14 cellular contexts compared by ENCODE assay signal in genomic region chr3:156516951-156517350, GRCh38. TPM values are rescaled to one million over a fixed set of nuclear protein-coding genes. Genes with fewer than 3 reads are reported as not detected.
DNase-seq lines count a peak whose midpoint lies in the region; ATAC-seq and TF ChIP-seq lines count a peak whose summit lies in the region.
"Had no signal": no experiment of that assay in that cellular context is flagged by ENCODE, and none has a peak within 500 bp of the region (broad histone marks: within the 10 kb centered on the region; RNA-seq: fewer than 3 reads in every experiment).

No MANE protein-coding gene starts in this region.

- no peaks in the 10 kb centered on the region for H3K9me3 ChIP-seq in left ventricle myocardium inferior (replicated peaks)
- H3K9me3 ChIP-seq in body of pancreas: no peaks in the 10 kb centered on the region
- H3K9me3 ChIP-seq in mesenchymal stem cell (ENCODE audit: control insufficient read depth, low read length): no peaks in the 10 kb centered on the region
- H3K9me3 ChIP-seq in upper lobe of right lung: no peaks in the 10 kb centered on the region
- H3K9me3 ChIP-seq in MM.1S (replicated peaks; ENCODE audit: insufficient read depth, low read length): no peaks in the 10 kb centered on the region
- H3K9me3 ChIP-seq in Caco-2: no peaks in the 10 kb centered on the region
- H3K9me3 ChIP-seq: A549, SJCRH30 had no signal

- H4K91ac ChIP-seq in mesenchymal stem cell (ENCODE audit: low read length): no peak overlapping the region

- no peak overlapping the region for H3K27ac Mint-ChIP-seq in Caco-2 (ENCODE audit: unreplicated experiment)

- H2BK12ac ChIP-seq in mesenchymal stem cell (ENCODE audit: low read length in 2 of 2): no peak overlapping the region

- H2AK5ac ChIP-seq in mesenchymal stem cell (ENCODE audit: low read length, severe bottlenecking): no peak overlapping the region

- no peaks in the 10 kb centered on the region for H3K36me3 Mint-ChIP-seq in Caco-2 (ENCODE audit: insufficient read depth, unreplicated experiment)

- TF ChIP-seq CTCF in left ventricle myocardium inferior (IDR thresholded peaks at IDR 0.05; ENCODE audit: borderline replicate concordance): no peak
- TF ChIP-seq CTCF in body of pancreas (IDR thresholded peaks at IDR 0.05): no peak
- no peak for TF ChIP-seq CTCF in upper lobe of right lung (IDR thresholded peaks at IDR 0.05)
- no peak for TF ChIP-seq CTCF in MM.1S (IDR thresholded peaks at IDR 0.05; ENCODE audit: low read length)
- no peak for TF ChIP-seq CTCF in Caco-2 (IDR thresholded peaks at IDR 0.05; ENCODE audit: insufficient read depth in 1 of 2, low read depth in 1 of 2, low read length in 1 of 2, severe bottlenecking in 1 of 2, unreplicated experiment in 1 of 2)

- H3K23ac ChIP-seq in mesenchymal stem cell (ENCODE audit: low read length in 2 of 2): no peak overlapping the region

- peak overlapping the region; percentile 34 for H3K27ac ChIP-seq in left ventricle myocardium inferior (replicated peaks)
- no peak overlapping the region for H3K27ac ChIP-seq in body of pancreas
- H3K27ac ChIP-seq in mesenchymal stem cell (ENCODE audit: low read length, poor library complexity, severe bottlenecking): no peak overlapping the region
- no peak overlapping the region for H3K27ac ChIP-seq in upper lobe of right lung
- H3K27ac ChIP-seq in MM.1S (ENCODE audit: low read length): no peak overlapping the region
- H3K27ac ChIP-seq: A549, C4-2B, SJCRH30 had no signal

- H2BK5ac ChIP-seq in mesenchymal stem cell (ENCODE audit: low read depth, low read length, poor library complexity, severe bottlenecking): no peak overlapping the region

- CTCF ChIA-PET in Caco-2 (lab: Charles Lee): no interaction called here

- H3K4ac ChIP-seq in mesenchymal stem cell (ENCODE audit: low read depth in 1 of 2, low read length in 2 of 2): no peak overlapping the region

- H3F3A ChIP-seq in MM.1S (ENCODE audit: insufficient read depth, low read length): no peaks in the 10 kb centered on the region

- H3K27me3 Mint-ChIP-seq in Caco-2 (ENCODE audit: insufficient read depth, unreplicated experiment): peaks cover 10% of the 10 kb centered on the region

- H3K9me2 ChIP-seq in MM.1S (replicated peaks; ENCODE audit: insufficient read depth, low read length): no peaks in the 10 kb centered on the region

- no peaks in the 10 kb centered on the region for H3K79me2 ChIP-seq in MM.1S (ENCODE audit: low read length)

- H3K9me3 Mint-ChIP-seq in Caco-2 (ENCODE audit: unreplicated experiment): no peaks in the 10 kb centered on the region

- no peaks in the 10 kb centered on the region for H3K4me1 Mint-ChIP-seq in Caco-2 (ENCODE audit: low read depth, unreplicated experiment)

- H2BK15ac ChIP-seq in mesenchymal stem cell (ENCODE audit: low read depth, poor library complexity, severe bottlenecking): no peak overlapping the region

- TF ChIP-seq POLR2A in body of pancreas (IDR thresholded peaks at IDR 0.05): no peak

- no peaks in the 10 kb centered on the region for H4K20me1 ChIP-seq in MM.1S (ENCODE audit: insufficient read depth, low read length)

- H3K9ac ChIP-seq in mesenchymal stem cell (ENCODE audit: low read length) (peak overlapping the region; percentile 33), MM.1S (ENCODE audit: low read length) (no peak overlapping the region)

- POLR2A ChIA-PET in Caco-2 (lab: Charles Lee): no interaction called here

- peaks cover 9% of the 10 kb centered on the region for H3K4me1 ChIP-seq in left ventricle myocardium inferior
- no peaks in the 10 kb centered on the region for H3K4me1 ChIP-seq in body of pancreas
- peaks cover 2% of the 10 kb centered on the region for H3K4me1 ChIP-seq in mesenchymal stem cell (ENCODE audit: control insufficient read depth, insufficient read depth, low read depth, low read length)
- no peaks in the 10 kb centered on the region for H3K4me1 ChIP-seq in upper lobe of right lung
- 0 out of 2 replicates have a peak, but pooled peaks cover 4% of the 10 kb centered on the region for H3K4me1 ChIP-seq in MM.1S (ENCODE audit: low read length)
- H3K4me1 ChIP-seq in Caco-2: 0 out of 2 replicates have a peak, but pooled peaks cover 5% of the 10 kb centered on the region
- H3K4me1 ChIP-seq: SJCRH30 had no signal

- BruUV-seq in Caco-2 (replicated peaks; lab: Mats Ljungman, UMichigan): no TSS peak

- DNase-seq in left ventricle myocardium inferior: no peak
- DNase-seq in cardiac septum (ENCODE audit: low spot score): no peak
- no peak for DNase-seq in body of pancreas
- DNase-seq in mesenchymal stem cell: no peak
- no peak for DNase-seq in upper lobe of right lung
- DNase-seq in activated CD4-positive, alpha-beta T cell treated with anti-CD3 and anti-CD28 coated beads for 4 hours: no peak
- no peak for DNase-seq in MM.1S
- no peak for DNase-seq in Caco-2
- DNase-seq: COR-L47, H7, Karpas-422, SJCRH30 had no signal

- no peaks in the 10 kb centered on the region for H3K27me3 ChIP-seq in left ventricle myocardium inferior (ENCODE audit: low read depth)
- no peaks in the 10 kb centered on the region for H3K27me3 ChIP-seq in body of pancreas
- no peaks in the 10 kb centered on the region for H3K27me3 ChIP-seq in mesenchymal stem cell (ENCODE audit: control insufficient read depth in 1 of 2, insufficient read depth in 1 of 2, low read length in 2 of 2)
- no peaks in the 10 kb centered on the region for H3K27me3 ChIP-seq in upper lobe of right lung
- H3K27me3 ChIP-seq in MM.1S (replicated peaks; ENCODE audit: insufficient read depth, low read length): no peaks in the 10 kb centered on the region
- no peaks in the 10 kb centered on the region for H3K27me3 ChIP-seq in Caco-2 (replicated peaks; ENCODE audit: control insufficient read depth, insufficient read depth, low read length)
- H3K27me3 ChIP-seq: SJCRH30 had no signal

- H3K18ac ChIP-seq in mesenchymal stem cell (ENCODE audit: low read depth in 1 of 2, low read length in 2 of 2): no peak overlapping the region

- H4K8ac ChIP-seq in mesenchymal stem cell (ENCODE audit: low read length): no peak overlapping the region

- H2BK120ac ChIP-seq in mesenchymal stem cell (ENCODE audit: low read depth, low read length): no peak overlapping the region

- H3K36me3 ChIP-seq in left ventricle myocardium inferior (no peaks in the 10 kb centered on the region), body of pancreas (replicated peaks in 1 of 2; ENCODE audit: insufficient read depth in 1 of 2, low read depth in 2 of 2) (no peaks in the 10 kb centered on the region), mesenchymal stem cell (ENCODE audit: control insufficient read depth in 1 of 2, insufficient read depth in 2 of 2, low read depth in 1 of 2, low read length in 2 of 2) (no peaks in the 10 kb centered on the region), upper lobe of right lung (no peaks in the 10 kb centered on the region), MM.1S (replicated peaks; ENCODE audit: insufficient read depth, low read length) (no peaks in the 10 kb centered on the region), Caco-2 (ENCODE audit: control insufficient read depth, insufficient read depth, low read length) (no peaks in the 10 kb centered on the region)
- H3K36me3 ChIP-seq: SJCRH30 had no signal

- H3K4me2 ChIP-seq in mesenchymal stem cell (ENCODE audit: low read length, poor library complexity, severe bottlenecking) (no peak overlapping the region), MM.1S (ENCODE audit: low read depth, low read length) (no peak overlapping the region)
- H3K4me2 ChIP-seq: A549 had no signal

- H3K4me3 ChIP-seq in left ventricle myocardium inferior: no peak overlapping the region
- no peak overlapping the region for H3K4me3 ChIP-seq in body of pancreas
- H3K4me3 ChIP-seq in mesenchymal stem cell (ENCODE audit: insufficient read depth in 1 of 2, low read depth in 1 of 2, low read length in 2 of 2): no peak overlapping the region
- no peak overlapping the region for H3K4me3 ChIP-seq in upper lobe of right lung
- no peak overlapping the region for H3K4me3 ChIP-seq in MM.1S (ENCODE audit: low read length)
- no peak overlapping the region for H3K4me3 ChIP-seq in Caco-2 (ENCODE audit: low read depth, low read length)
- H3K4me3 ChIP-seq: A549, SJCRH30 had no signal

- ATAC-seq in body of pancreas (peak; percentile 30), upper lobe of right lung (peak; percentile 73)
- ATAC-seq: A549 had no signal

- H3K14ac ChIP-seq in mesenchymal stem cell (ENCODE audit: low read length in 2 of 2): no peak overlapping the region

- no peak overlapping the region for H3K4me3 Mint-ChIP-seq in Caco-2 (ENCODE audit: unreplicated experiment)

- WGBS in body of pancreas, 2 donors: 61 to 66% methylated on average over 1 of the region's 1 CpG
- WGBS in mesenchymal stem cell: 46% methylated on average over 1 of the region's 1 CpG

- no peaks in the 10 kb centered on the region for H3K79me1 ChIP-seq in mesenchymal stem cell (replicated peaks; ENCODE audit: low read length, poor library complexity, severe bottlenecking)

- intact Hi-C loops in left ventricle myocardium inferior (cut with micrococcal nuclease) (loop anchor here (10.0 kb wide), 1 partner anchor 482 kb away; no protein-coding TSS in a partner anchor), cardiac septum (cut with DNase I) (no loop called here), body of pancreas (cut with DNase I) (no loop called here), upper lobe of right lung (cut with DNase I) (loop anchor here (10.0 kb wide), 1 partner anchor 372 kb away; no protein-coding TSS in a partner anchor), Caco-2 (cut with micrococcal nuclease; ENCODE audit: unreplicated experiment) (no loop called here)

- H2AFZ ChIP-seq in mesenchymal stem cell (ENCODE audit: low read depth, low read length) (no peak overlapping the region), MM.1S (ENCODE audit: low read length) (no peak overlapping the region)

RNA-seq across cellular contexts. Expression of gene SSR3, which starts 38.0 kb away (rescaled TPM):
- total RNA-seq in left ventricle myocardium inferior (208 TPM), cardiac septum (155 TPM), body of pancreas (10 to 100 TPM; 77.1 to 97.5 TPM), upper lobe of right lung (178 TPM), Caco-2 (2022) (177 and 186 TPM in 2 replicates)
- 238 TPM for polyA plus RNA-seq in mesenchymal stem cell (2013, experiment 1 of 2)
- polyA plus RNA-seq in mesenchymal stem cell (2013, experiment 2 of 2): 261 TPM

Comparison
In these comparisons a context has a peak if more than half of its experiments do, and no peak if none do; other contexts are left out.
1. intact Hi-C loops: an anchor here in left ventricle myocardium inferior (10.0 kb wide) and upper lobe of right lung (10.0 kb wide); none called in cardiac septum, body of pancreas and Caco-2.